In the genomic region with DNA sequence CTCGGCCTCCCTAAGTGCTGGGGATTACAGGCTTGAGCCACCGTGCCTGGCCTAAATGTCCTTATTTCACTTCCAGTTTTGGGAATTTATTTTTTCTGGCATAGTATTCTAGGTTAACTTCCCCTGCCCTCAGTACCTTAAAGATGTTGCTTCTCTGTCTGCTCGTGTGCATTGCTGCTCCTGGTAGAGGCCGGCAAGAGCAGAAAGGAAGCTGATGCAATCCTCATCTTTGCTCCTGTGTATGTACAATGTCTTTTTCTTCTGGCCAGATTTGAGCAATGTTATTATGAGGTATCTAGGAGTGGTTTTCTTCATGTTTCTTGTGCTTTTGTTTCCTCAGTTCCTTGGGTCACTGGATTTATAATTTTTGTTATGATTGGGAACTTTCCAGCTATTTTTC, we compare ENCODE assay signal across 8 cellular contexts.
DNase-seq lines count a peak whose midpoint lies in the region; ATAC-seq and TF ChIP-seq lines count a peak whose summit lies in the region.
"Not testable (repeated sequence)": the region's sequence is repeated elsewhere in the genome, so short reads cannot be mapped to it uniquely, and the experiment has no call there.

No MANE protein-coding gene starts in this region.

- DNase-seq in DND-41; T-helper 2 cell treated with Interferon-gamma antibody and Interleukin-4, amounts not matched to agents 5 μg/mL and 100 μg/mL, for 36 hours (ENCODE audit: low spot score); activated CD8-positive, alpha-beta T cell treated with anti-CD3 and anti-CD28 coated beads for 36 hours; activated naive CD4-positive, alpha-beta T cell treated with anti-CD3 and anti-CD28 coated beads, Interleukin-2, amount 10 ng/mL, durations not matched to agents 7 days and 5 days: not testable (repeated sequence)
- peak; percentile 27 for DNase-seq in NB4 (ENCODE audit: low read depth)
- peak; percentile 44 for DNase-seq in MCF 10A (ENCODE audit: unreplicated experiment)
- peak; percentile 20 for DNase-seq in iris pigment epithelial cell (ENCODE audit: low read depth)

- peaks cover 23% of the 10 kb centered on the region for H3K4me1 Mint-ChIP-seq in T-helper 2 cell treated with Interferon-gamma antibody and Interleukin-4, amounts not matched to agents 5 μg/mL and 100 μg/mL, for 36 hours (ENCODE audit: low read depth)
- not testable (repeated sequence) for H3K4me1 Mint-ChIP-seq in activated CD8-positive, alpha-beta T cell treated with anti-CD3 and anti-CD28 coated beads for 36 hours (ENCODE audit: low read depth)
- H3K4me1 Mint-ChIP-seq in activated naive CD4-positive, alpha-beta T cell treated with anti-CD3 and anti-CD28 coated beads, Interleukin-2, amount 10 ng/mL, durations not matched to agents 7 days and 5 days: peaks cover 28% of the 10 kb centered on the region
- peaks cover 20% of the 10 kb centered on the region for H3K4me1 Mint-ChIP-seq in MCF 10A (ENCODE audit: insufficient read depth, unreplicated experiment)
- H3K4me1 Mint-ChIP-seq in stimulated activated naive CD8-positive, alpha-beta T cell treated with anti-CD3 and anti-CD28 coated beads, Interleukin-15, Interleukin-2, amounts not matched to agents 100 ng/mL and 50 ng/mL, for 24 hours (ENCODE audit: low read depth): peaks cover 19% of the 10 kb centered on the region

- H3K4me3 Mint-ChIP-seq in T-helper 2 cell treated with Interferon-gamma antibody and Interleukin-4, amounts not matched to agents 5 μg/mL and 100 μg/mL, for 36 hours: peak overlapping the region; percentile 56
- peak overlapping the region; percentile 49 for H3K4me3 Mint-ChIP-seq in activated CD8-positive, alpha-beta T cell treated with anti-CD3 and anti-CD28 coated beads for 36 hours
- peak overlapping the region; percentile 11 for H3K4me3 Mint-ChIP-seq in activated naive CD4-positive, alpha-beta T cell treated with anti-CD3 and anti-CD28 coated beads, Interleukin-2, amount 10 ng/mL, durations not matched to agents 7 days and 5 days
- H3K4me3 Mint-ChIP-seq in MCF 10A (ENCODE audit: unreplicated experiment); stimulated activated naive CD8-positive, alpha-beta T cell treated with anti-CD3 and anti-CD28 coated beads, Interleukin-15, Interleukin-2, amounts not matched to agents 100 ng/mL and 50 ng/mL, for 24 hours: not testable (repeated sequence)

- ATAC-seq in DND-41 (ENCODE audit: insufficient read depth, low read depth): peak; percentile 73
- not testable (repeated sequence) for ATAC-seq in activated CD8-positive, alpha-beta T cell treated with anti-CD3 and anti-CD28 coated beads for 36 hours

- not testable (repeated sequence) for TF ChIP-seq POLR2A in NB4 (IDR thresholded peaks at IDR 0.05; ENCODE audit: extremely low read depth, insufficient read length)

- H3K9me3 ChIP-seq in DND-41 (ENCODE audit: insufficient read depth, low read length, severe bottlenecking): not testable (repeated sequence)

- not testable (repeated sequence) for H3K9me3 Mint-ChIP-seq in T-helper 2 cell treated with Interferon-gamma antibody and Interleukin-4, amounts not matched to agents 5 μg/mL and 100 μg/mL, for 36 hours; activated CD8-positive, alpha-beta T cell treated with anti-CD3 and anti-CD28 coated beads for 36 hours; activated naive CD4-positive, alpha-beta T cell treated with anti-CD3 and anti-CD28 coated beads, Interleukin-2, amount 10 ng/mL, durations not matched to agents 7 days and 5 days; MCF 10A (ENCODE audit: unreplicated experiment); stimulated activated naive CD8-positive, alpha-beta T cell treated with anti-CD3 and anti-CD28 coated beads, Interleukin-15, Interleukin-2, amounts not matched to agents 100 ng/mL and 50 ng/mL, for 24 hours

- CTCF ChIA-PET in activated CD8-positive, alpha-beta T cell treated with anti-CD3 and anti-CD28 coated beads for 36 hours (lab: Charles Lee); activated naive CD4-positive, alpha-beta T cell treated with anti-CD3 and anti-CD28 coated beads, Interleukin-2, amount 10 ng/mL, durations not matched to agents 7 days and 5 days (lab: Charles Lee); MCF 10A (lab: Yijun Ruan, JAX): not testable (repeated sequence)

- H3K9ac ChIP-seq in DND-41 (ENCODE audit: low read depth, low read length): not testable (repeated sequence)

- H3K36me3 Mint-ChIP-seq in T-helper 2 cell treated with Interferon-gamma antibody and Interleukin-4, amounts not matched to agents 5 μg/mL and 100 μg/mL, for 36 hours (ENCODE audit: low read depth); activated CD8-positive, alpha-beta T cell treated with anti-CD3 and anti-CD28 coated beads for 36 hours (ENCODE audit: low read depth); activated naive CD4-positive, alpha-beta T cell treated with anti-CD3 and anti-CD28 coated beads, Interleukin-2, amount 10 ng/mL, durations not matched to agents 7 days and 5 days; MCF 10A (ENCODE audit: insufficient read depth, unreplicated experiment); stimulated activated naive CD8-positive, alpha-beta T cell treated with anti-CD3 and anti-CD28 coated beads, Interleukin-15, Interleukin-2, amounts not matched to agents 100 ng/mL and 50 ng/mL, for 24 hours (ENCODE audit: low read depth): not testable (repeated sequence)

- H4K20me1 ChIP-seq in DND-41 (ENCODE audit: insufficient read depth, low read length): not testable (repeated sequence)

- POLR2A ChIA-PET in activated CD8-positive, alpha-beta T cell treated with anti-CD3 and anti-CD28 coated beads for 36 hours (lab: Charles Lee): interaction anchor here (2.8 kb wide), 1 partner anchor 30 kb away, joined by 37 read pairs; no protein-coding TSS in a partner anchor
- POLR2A ChIA-PET in MCF 10A (lab: Yijun Ruan, JAX): not testable (repeated sequence)

- not testable (repeated sequence) for H3K79me2 ChIP-seq in DND-41 (ENCODE audit: insufficient read depth, low read length)

- H3K36me3 ChIP-seq in DND-41 (ENCODE audit: insufficient read depth, low read length): not testable (repeated sequence)

- not testable (repeated sequence) for H3K27ac Mint-ChIP-seq in T-helper 2 cell treated with Interferon-gamma antibody and Interleukin-4, amounts not matched to agents 5 μg/mL and 100 μg/mL, for 36 hours
- H3K27ac Mint-ChIP-seq in activated CD8-positive, alpha-beta T cell treated with anti-CD3 and anti-CD28 coated beads for 36 hours: peak overlapping the region; percentile 66
- peak overlapping the region; percentile 25 for H3K27ac Mint-ChIP-seq in activated naive CD4-positive, alpha-beta T cell treated with anti-CD3 and anti-CD28 coated beads, Interleukin-2, amount 10 ng/mL, durations not matched to agents 7 days and 5 days
- H3K27ac Mint-ChIP-seq in MCF 10A (ENCODE audit: low read depth, unreplicated experiment): peak overlapping the region; percentile 36
- peak overlapping the region; percentile 41 for H3K27ac Mint-ChIP-seq in stimulated activated naive CD8-positive, alpha-beta T cell treated with anti-CD3 and anti-CD28 coated beads, Interleukin-15, Interleukin-2, amounts not matched to agents 100 ng/mL and 50 ng/mL, for 24 hours

- not testable (repeated sequence) for H3K27ac ChIP-seq in DND-41 (ENCODE audit: low read length)

- not testable (repeated sequence) for H3K27me3 ChIP-seq in DND-41 (ENCODE audit: insufficient read depth, low read length, poor library complexity)

- not testable (repeated sequence) for H3K4me1 ChIP-seq in DND-41 (ENCODE audit: insufficient read depth, low read length)

- not testable (repeated sequence) for H3K4me3 ChIP-seq in DND-41 (ENCODE audit: low read depth in 1 of 2, low read length in 2 of 2); NB4 (ENCODE audit: low read depth, low read length)

- H3K27me3 Mint-ChIP-seq in T-helper 2 cell treated with Interferon-gamma antibody and Interleukin-4, amounts not matched to agents 5 μg/mL and 100 μg/mL, for 36 hours (ENCODE audit: low read depth); MCF 10A (ENCODE audit: insufficient read depth, unreplicated experiment): not testable (repeated sequence)
- H3K27me3 Mint-ChIP-seq in activated CD8-positive, alpha-beta T cell treated with anti-CD3 and anti-CD28 coated beads for 36 hours: peaks cover 40% of the 10 kb centered on the region
- H3K27me3 Mint-ChIP-seq in activated naive CD4-positive, alpha-beta T cell treated with anti-CD3 and anti-CD28 coated beads, Interleukin-2, amount 10 ng/mL, durations not matched to agents 7 days and 5 days: peaks cover 58% of the 10 kb centered on the region
- peaks cover 38% of the 10 kb centered on the region for H3K27me3 Mint-ChIP-seq in stimulated activated naive CD8-positive, alpha-beta T cell treated with anti-CD3 and anti-CD28 coated beads, Interleukin-15, Interleukin-2, amounts not matched to agents 100 ng/mL and 50 ng/mL, for 24 hours

- not testable (repeated sequence) for TF ChIP-seq CTCF in DND-41 (IDR thresholded peaks at IDR 0.05; ENCODE audit: borderline replicate concordance, extremely low read depth, low read length, poor library complexity, severe bottlenecking); NB4 (IDR thresholded peaks at IDR 0.05; ENCODE audit: low read depth, low read length); activated CD8-positive, alpha-beta T cell treated with anti-CD3 and anti-CD28 coated beads for 36 hours (IDR thresholded peaks at IDR 0.05); MCF 10A (IDR thresholded peaks at IDR 0.05; ENCODE audit: unreplicated experiment)

- not testable (repeated sequence) for H3K4me2 ChIP-seq in DND-41 (ENCODE audit: insufficient read depth, low read length)

- intact Hi-C loops in activated CD8-positive, alpha-beta T cell treated with anti-CD3 and anti-CD28 coated beads for 36 hours (cut with micrococcal nuclease); MCF 10A (cut with micrococcal nuclease): not testable (repeated sequence)

- not testable (repeated sequence) for H2AFZ ChIP-seq in DND-41 (ENCODE audit: low read depth, low read length)

- not testable (repeated sequence) for BruUV-seq in MCF 10A (replicated peaks; lab: Mats Ljungman, UMichigan)
